22 cellular contexts compared by ENCODE assay signal in genomic region chr3:140597792-140598191, GRCh38.
DNase-seq lines count a peak whose midpoint lies in the region; ATAC-seq and TF ChIP-seq lines count a peak whose summit lies in the region.
"Had no signal": no experiment of that assay in that cellular context is flagged by ENCODE, and none has a peak within 500 bp of the region (broad histone marks: within the 10 kb centered on the region; RNA-seq: fewer than 3 reads in every experiment).

No MANE protein-coding gene starts in this region.

- H3K36me3 ChIP-seq in Karpas-422 (ENCODE audit: insufficient read depth, low read length) (no peaks in the 10 kb centered on the region), right atrium auricular region (no peaks in the 10 kb centered on the region), esophagus muscularis mucosa (no peaks in the 10 kb centered on the region)
- H3K36me3 ChIP-seq: HAP-1, SJCRH30 had no signal

- no peaks in the 10 kb centered on the region for H3K79me2 ChIP-seq in Karpas-422 (ENCODE audit: low read length)

- TF ChIP-seq CTCF in fibroblast of mammary gland (conservative IDR thresholded peaks at IDR 0.05; ENCODE audit: control insufficient read depth, insufficient read depth, low read depth, low read length) (no peak), right atrium auricular region (IDR thresholded peaks at IDR 0.05) (no peak), esophagus muscularis mucosa (IDR thresholded peaks at IDR 0.05) (no peak)

- H3K4me3 ChIP-seq in Karpas-422 (ENCODE audit: low read length) (peak overlapping the region; percentile 20; the same call in 1 of the 2 replicates), fibroblast of mammary gland (ENCODE audit: control insufficient read depth, low read depth, low read length) (no peak overlapping the region), right atrium auricular region (no peak overlapping the region), esophagus muscularis mucosa (no peak overlapping the region)
- H3K4me3 ChIP-seq: GM23248, HAP-1, K562, SJCRH30 had no signal

- intact Hi-C loops in esophagus muscularis mucosa (cut with DNase I) = no loop called here

- no peak for TF ChIP-seq EP300 in esophagus muscularis mucosa (IDR thresholded peaks at IDR 0.05)

- TF ChIP-seq POLR2A in esophagus muscularis mucosa (IDR thresholded peaks at IDR 0.05; ENCODE audit: low read depth) = no peak

- H3K4me1 ChIP-seq in Karpas-422 (ENCODE audit: low read length) = peaks cover 25% of the 10 kb centered on the region
- H3K4me1 ChIP-seq in right atrium auricular region = peaks cover 0 to 34% of the 10 kb centered on the region in 2 donors
- H3K4me1 ChIP-seq in esophagus muscularis mucosa = peaks cover 0 to 22% (median 4%) of the 10 kb centered on the region in 4 donors
- H3K4me1 ChIP-seq: HAP-1, SJCRH30 had no signal

- H3K27me3 ChIP-seq in Karpas-422 (ENCODE audit: low read length) = no peaks in the 10 kb centered on the region
- no peaks in the 10 kb centered on the region for H3K27me3 ChIP-seq in right atrium auricular region
- H3K27me3 ChIP-seq in esophagus muscularis mucosa = no peaks in the 10 kb centered on the region

- WGBS in esophagus muscularis mucosa = 63% methylated on average over 2 of the region's 2 CpGs

- no peak for ATAC-seq in GM19397 (IDR thresholded peaks at IDR 0.05; ENCODE audit: unreplicated experiment)
- ATAC-seq: HepG2, K562, Panc1 had no signal

- DNase-seq in DMS79 (lab: John Stamatoyannopoulos, UW) = peak; percentile 97
- DNase-seq in Karpas-422 = peak; percentile 75
- peak; percentile 32 for DNase-seq in fibroblast of mammary gland (ENCODE audit: low read depth)
- no peak for DNase-seq in right atrium auricular region (ENCODE audit: low spot score)
- DNase-seq in esophagus muscularis mucosa (ENCODE audit: extremely low spot score) = no peak
- no peak for DNase-seq in NCI-H510A (lab: John Stamatoyannopoulos, UW)
- DNase-seq: CD4-positive, CD25-positive, alpha-beta regulatory T cell; COR-L47; DND-41; GM23248; MM.1S; NCI-H1048; NCI-H1930; NCI-H226; NCI-H774; NK-92 treated with Interleukin-12 subunit alpha and Interleukin-12 subunit beta, amount 100 ng/mL, for 24 hours; SJCRH30 had no signal

- no peak overlapping the region; the same call in 1 of the 2 replicates for H2AFZ ChIP-seq in Karpas-422 (ENCODE audit: low read length)
- H2AFZ ChIP-seq: GM23248 had no signal

- no peak overlapping the region for H3K9ac ChIP-seq in Karpas-422 (ENCODE audit: low read length)
- H3K9ac ChIP-seq: GM23248 had no signal

- peak overlapping the region; percentile 53 for H3K4me2 ChIP-seq in Karpas-422 (ENCODE audit: low read depth, low read length, poor library complexity, severe bottlenecking)

- no peaks in the 10 kb centered on the region for H3K9me2 ChIP-seq in Karpas-422 (replicated peaks; ENCODE audit: insufficient read depth, low read length)

- H3K9me3 ChIP-seq in Karpas-422 (ENCODE audit: low read length) (no peaks in the 10 kb centered on the region), right atrium auricular region (no peaks in the 10 kb centered on the region), esophagus muscularis mucosa (no peaks in the 10 kb centered on the region)
- H3K9me3 ChIP-seq: HAP-1, SJCRH30 had no signal

- H3K27ac ChIP-seq in Karpas-422 (ENCODE audit: low read length) (peak overlapping the region; percentile 27), right atrium auricular region (peak overlapping the region; percentile 57 to 69), esophagus muscularis mucosa (replicated peaks in 1 of 4) (no peak overlapping the region)
- H3K27ac ChIP-seq: GM23248, SJCRH30 had no signal

- no peaks in the 10 kb centered on the region for H4K20me1 ChIP-seq in Karpas-422 (ENCODE audit: insufficient read depth, low read depth, low read length)

Comparison
In these comparisons a context has a peak if more than half of its experiments do, and no peak if none do; other contexts are left out.
1. DNase-seq: peak in DMS79 (single experiment), Karpas-422 (single experiment) and fibroblast of mammary gland (single experiment); none in right atrium auricular region (single experiment), esophagus muscularis mucosa (single experiment) and NCI-H510A (single experiment).
2. H3K27ac ChIP-seq: peak in Karpas-422 (single experiment) and right atrium auricular region (2 of 2); none in esophagus muscularis mucosa (0 of 4).